In the genomic region with DNA sequence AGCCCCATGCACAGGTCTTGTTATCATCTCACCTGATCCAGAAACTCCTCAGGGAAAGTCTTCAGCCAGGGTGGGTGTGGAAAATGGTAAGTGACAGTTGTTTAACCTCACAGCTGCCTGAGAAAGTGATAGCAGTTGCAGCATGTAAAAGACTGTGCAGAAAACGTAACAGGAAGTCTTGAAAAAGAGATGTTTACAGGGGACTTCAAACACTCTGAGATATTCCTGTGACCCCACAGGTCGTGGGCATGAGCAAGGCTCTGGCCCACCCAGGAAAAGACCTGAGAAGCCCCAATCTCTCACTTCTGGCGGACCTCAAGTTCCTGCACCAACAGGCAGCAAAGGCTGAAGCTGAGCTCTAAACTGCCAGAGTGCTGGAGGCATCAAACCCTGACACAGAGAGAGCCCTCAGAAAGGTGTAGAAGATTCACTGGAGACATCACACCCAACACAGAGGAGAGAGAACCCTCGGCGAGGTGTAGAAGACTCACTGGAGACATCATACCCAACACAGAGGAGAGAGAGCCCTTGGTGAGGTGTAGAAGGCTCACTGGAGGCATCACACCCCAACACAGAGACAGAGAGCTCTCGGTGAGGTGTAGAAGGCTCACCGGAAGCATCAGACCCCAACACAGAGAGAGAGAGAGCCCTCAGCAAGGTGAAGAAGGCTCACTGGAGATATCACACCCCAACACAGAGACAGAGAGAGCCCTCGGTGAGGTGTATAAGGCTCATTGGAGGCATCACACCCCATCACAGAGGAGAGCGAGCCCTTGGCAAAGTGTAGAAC, we compare ENCODE assay signal across 14 cellular contexts.
"Had no signal": no experiment of that assay in that cellular context is flagged by ENCODE, and none has a peak within 500 bp of the region (broad histone marks: within the 10 kb centered on the region; RNA-seq: fewer than 3 reads in every experiment).

No MANE protein-coding gene starts in this region.

- H3K36me3 Mint-ChIP-seq: neural progenitor cell had no signal

- H3K9me3 Mint-ChIP-seq: dendritic cell treated with granulocyte-macrophage colony-stimulating factor and Interleukin-4, amounts not matched to agents 40 ng/mL and 50 ng/mL, for 4 days; neural progenitor cell had no signal

- H3K9ac ChIP-seq: neural progenitor cell had no signal

- H3K79me2 ChIP-seq: hepatocyte had no signal

- DNase-seq: activated CD4-positive, alpha-beta memory T cell treated with anti-CD3 and anti-CD28 coated beads, Interleukin-2, amount 10 ng/mL, durations not matched to agents 7 days and 5 days; activated CD4-positive, CD25-positive, alpha-beta regulatory T cell; activated CD8-positive, alpha-beta memory T cell treated with anti-CD3 and anti-CD28 coated beads, Interleukin-2, amount 50 U/mL, for 48 hours; activated naive CD4-positive, alpha-beta T cell treated with anti-CD3 and anti-CD28 coated beads for 36 hours; cerebellar nuclear complex; endodermal cell; erythroblast; kidney glomerular epithelial cell; ovary; stimulated activated CD4-positive, alpha-beta T cell treated with anti-CD3 and anti-CD28 coated beads, Interleukin-4, amount 100 ng/mL, for 24 hours had no signal

- H3K27me3 ChIP-seq: hepatocyte, neural progenitor cell, ovary, tibial nerve had no signal

- H3K4me2 ChIP-seq: hepatocyte, neural progenitor cell had no signal

- H3K4me1 Mint-ChIP-seq: activated CD4-positive, alpha-beta memory T cell treated with anti-CD3 and anti-CD28 coated beads, Interleukin-2, amount 10 ng/mL, durations not matched to agents 7 days and 5 days; neural progenitor cell had no signal

- H3K36me3 ChIP-seq: neural progenitor cell, ovary, tibial nerve had no signal

- H3K9me3 ChIP-seq: ovary had no signal

- H3K27me3 Mint-ChIP-seq: activated CD4-positive, alpha-beta memory T cell treated with anti-CD3 and anti-CD28 coated beads, Interleukin-2, amount 10 ng/mL, durations not matched to agents 7 days and 5 days; dendritic cell treated with granulocyte-macrophage colony-stimulating factor and Interleukin-4, amounts not matched to agents 40 ng/mL and 50 ng/mL, for 4 days had no signal

- H3K27ac Mint-ChIP-seq: activated CD4-positive, alpha-beta memory T cell treated with anti-CD3 and anti-CD28 coated beads, Interleukin-2, amount 10 ng/mL, durations not matched to agents 7 days and 5 days; activated naive CD4-positive, alpha-beta T cell treated with anti-CD3 and anti-CD28 coated beads for 36 hours; dendritic cell treated with granulocyte-macrophage colony-stimulating factor and Interleukin-4, amounts not matched to agents 40 ng/mL and 50 ng/mL, for 4 days; endodermal cell; neural progenitor cell had no signal

- H3K4me3 ChIP-seq: hepatocyte, neural progenitor cell, ovary, tibial nerve had no signal

- H3K27ac ChIP-seq: hepatocyte, neural progenitor cell, ovary, tibial nerve had no signal

- H3K4me3 Mint-ChIP-seq: activated CD4-positive, alpha-beta memory T cell treated with anti-CD3 and anti-CD28 coated beads, Interleukin-2, amount 10 ng/mL, durations not matched to agents 7 days and 5 days; activated naive CD4-positive, alpha-beta T cell treated with anti-CD3 and anti-CD28 coated beads for 36 hours; dendritic cell treated with granulocyte-macrophage colony-stimulating factor and Interleukin-4, amounts not matched to agents 40 ng/mL and 50 ng/mL, for 4 days; endodermal cell; neural progenitor cell had no signal

- H2AFZ ChIP-seq: hepatocyte, neural progenitor cell had no signal

- H3K4me1 ChIP-seq: neural progenitor cell, tibial nerve had no signal
